ENCODE assay signal across 21 cellular contexts in genomic region chr11:131248588-131248987, GRCh38.
"Had no signal": no experiment of that assay in that cellular context is flagged by ENCODE, and none has a peak within 500 bp of the region (broad histone marks: within the 10 kb centered on the region; RNA-seq: fewer than 3 reads in every experiment).

No MANE protein-coding gene starts in this region.

- H3K27me3 ChIP-seq: ascending aorta, right atrium auricular region, upper lobe of left lung had no signal

- H3K27ac ChIP-seq: ascending aorta, cardiac muscle cell, esophagus squamous epithelium, left lung, neutrophil, pancreas, psoas muscle, right atrium auricular region, upper lobe of left lung had no signal

- ATAC-seq: activated naive CD4-positive, alpha-beta T cell treated with anti-CD3 and anti-CD28 coated beads, Interleukin-2, amount 50 U/mL, for 72 hours; activated T-helper 17 cell treated with anti-CD3 and anti-CD28 coated beads, Interleukin-2, amount 50 U/mL, for 72 hours; left lung; natural killer cell treated with Interleukin-12 subunit alpha and Interleukin-12 subunit beta and Interleukin-15 and Interleukin-18, amount 100 ng/mL, for 72 hours; pancreas; psoas muscle; stimulated activated naive CD8-positive, alpha-beta T cell treated with anti-CD3 and anti-CD28 coated beads, Interleukin-15, Interleukin-2, amounts not matched to agents 100 U/mL and 50 U/mL, for 24 hours; T-cell had no signal

- DNase-seq: activated CD4-positive, alpha-beta T cell treated with anti-CD3 and anti-CD28 coated beads for 1 hour; activated T-cell treated with anti-CD3 and anti-CD28 coated beads, Interleukin-2, amount 50 U/mL, for 1 hour; cortex of kidney; endodermal cell; esophagus squamous epithelium; kidney; left lung; midbrain; pancreas; psoas muscle; stimulated activated CD4-positive, alpha-beta T cell treated with anti-CD3 and anti-CD28 coated beads, Interleukin-4, amount 100 ng/mL, for 24 hours; stimulated activated naive CD8-positive, alpha-beta T cell treated with anti-CD3 and anti-CD28 coated beads, Interleukin-15, Interleukin-2, amounts not matched to agents 100 U/mL and 50 U/mL, for 24 hours; T-cell; upper lobe of left lung had no signal

- H3K9me3 ChIP-seq: ascending aorta, esophagus squamous epithelium, left lung, neutrophil, pancreas, psoas muscle, right atrium auricular region, upper lobe of left lung had no signal

- H3K36me3 ChIP-seq: ascending aorta, cardiac muscle cell, esophagus squamous epithelium, left lung, neutrophil, pancreas, right atrium auricular region, upper lobe of left lung had no signal

- H3K4me3 ChIP-seq: ascending aorta, cardiac muscle cell, esophagus squamous epithelium, left lung, pancreas, psoas muscle, right atrium auricular region, upper lobe of left lung had no signal

- H3K4me1 ChIP-seq: ascending aorta, esophagus squamous epithelium, left lung, pancreas, psoas muscle, right atrium auricular region, upper lobe of left lung had no signal
